ENCODE assay signal across 9 cellular contexts in the genomic region with DNA sequence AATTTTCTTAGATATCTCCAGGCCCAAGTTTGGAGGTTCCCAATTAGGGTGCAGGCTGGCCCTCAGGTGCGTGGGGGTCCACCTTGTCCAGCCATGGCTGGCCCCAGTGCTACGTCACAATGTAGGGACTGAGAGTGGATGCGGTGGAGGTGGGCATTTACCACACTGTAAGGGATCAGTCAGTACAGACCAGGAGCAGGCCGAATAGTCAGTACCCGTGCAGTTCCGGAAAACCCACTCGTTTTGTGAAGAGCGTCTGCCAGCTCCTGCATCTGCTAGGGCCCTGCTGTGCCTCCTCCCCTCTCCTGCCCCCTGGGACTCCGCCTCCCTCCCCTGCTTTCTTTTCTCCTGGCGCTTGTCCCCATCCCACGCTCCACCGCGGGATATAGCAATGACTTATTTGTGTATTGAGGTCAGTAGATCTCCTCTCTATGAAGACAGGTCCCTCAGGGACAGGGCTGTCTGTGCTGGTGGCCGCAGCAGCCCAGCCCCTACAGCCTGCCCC. TPM values are rescaled to one million over a fixed set of nuclear protein-coding genes. Genes with fewer than 3 reads are reported as not detected.
DNase-seq lines count a peak whose midpoint lies in the region; ATAC-seq, FAIRE-seq and TF ChIP-seq lines count a peak whose summit lies in the region.
"Had no signal": no experiment of that assay in that cellular context is flagged by ENCODE, and none has a peak within 500 bp of the region (broad histone marks: within the 10 kb centered on the region; RNA-seq: fewer than 3 reads in every experiment).

No MANE protein-coding gene starts in this region.

- H3K27me3 Mint-ChIP-seq in astrocyte (ENCODE audit: low read depth, unreplicated experiment), result peaks cover 32% of the 10 kb centered on the region

- no peak for TF ChIP-seq CTCF in astrocyte (IDR thresholded peaks at IDR 0.05; ENCODE audit: insufficient read depth, low read depth, low read length)

- peaks cover 42% of the 10 kb centered on the region for H3K4me1 ChIP-seq in astrocyte (ENCODE audit: insufficient read depth, low read length)

- no peaks in the 10 kb centered on the region for H3K27me3 ChIP-seq in astrocyte (ENCODE audit: insufficient read depth, low read length)

- H3K79me2 ChIP-seq in astrocyte (ENCODE audit: insufficient read depth, low read length), result no peaks in the 10 kb centered on the region

- no peaks in the 10 kb centered on the region for H3K9me3 Mint-ChIP-seq in astrocyte (ENCODE audit: unreplicated experiment)

- peak overlapping the region; percentile 61 for H3K27ac ChIP-seq in astrocyte (ENCODE audit: low read depth, low read length)

- H3K9me3 ChIP-seq in astrocyte (ENCODE audit: insufficient read depth, low read depth, low read length), result no peaks in the 10 kb centered on the region

- peak overlapping the region; percentile 34 for H2AFZ ChIP-seq in astrocyte (ENCODE audit: low read depth, low read length)

- H3K9ac ChIP-seq in astrocyte (ENCODE audit: low read length), result peak overlapping the region; percentile 59

- no peak for TF ChIP-seq POLR2A in erythroblast (IDR thresholded peaks at IDR 0.05; ENCODE audit: low read length)

- DNase-seq in Ammon's horn (ENCODE audit: low spot score), result peak; percentile 35
- DNase-seq in NCI-H146 (lab: John Stamatoyannopoulos, UW), result peak; percentile 47
- peak; percentile 64 for DNase-seq in astrocyte (ENCODE audit: low read depth)
- peak; percentile 81 for DNase-seq in left kidney (ENCODE audit: low read depth, low spot score)
- DNase-seq in erythroblast (lab: John Stamatoyannopoulos, UW), result no peak

- peak overlapping the region; percentile 73 for H3K4me2 ChIP-seq in astrocyte (ENCODE audit: low read length)

- H4K20me1 ChIP-seq in astrocyte (ENCODE audit: insufficient read depth, low read length), result no peaks in the 10 kb centered on the region

- no peaks in the 10 kb centered on the region for H3K36me3 Mint-ChIP-seq in astrocyte (ENCODE audit: low read depth, unreplicated experiment)

- H3K4me3 ChIP-seq in astrocyte (ENCODE audit: insufficient read depth, low read depth, low read length), result no peak overlapping the region

- H3K27ac Mint-ChIP-seq in astrocyte (ENCODE audit: unreplicated experiment), result no peak overlapping the region

- no peak overlapping the region for H3K4me3 Mint-ChIP-seq in astrocyte (ENCODE audit: unreplicated experiment)

- peaks cover 11% of the 10 kb centered on the region for H3K4me1 Mint-ChIP-seq in astrocyte (ENCODE audit: low read depth, unreplicated experiment)

- no peak for FAIRE-seq in astrocyte (lab: Jason Lieb, UNC)
- FAIRE-seq: D721Med had no signal

- H3K36me3 ChIP-seq in astrocyte (ENCODE audit: insufficient read depth, low read length), result no peaks in the 10 kb centered on the region

- ATAC-seq in HG03521 (IDR thresholded peaks at IDR 0.05; ENCODE audit: unreplicated experiment), result no peak
- ATAC-seq in GM21529 (IDR thresholded peaks at IDR 0.05; ENCODE audit: unreplicated experiment), result no peak
- ATAC-seq in HG02981 (IDR thresholded peaks at IDR 0.05; ENCODE audit: unreplicated experiment), result no peak

RNA-seq across cellular contexts. Expression of gene SEPTIN5, which starts 50.4 kb away (rescaled TPM):
- total RNA-seq in astrocyte, result 7.3 and 8.6 TPM in 2 replicates

RNA-seq across cellular contexts. Expression of gene GP1BB, which starts 59.5 kb away (rescaled TPM):
- 0.95 and 2.8 TPM in 2 replicates for total RNA-seq in astrocyte

Comparison
In these comparisons a context has a peak if more than half of its experiments do, and no peak if none do; other contexts are left out.
1. DNase-seq: peak in Ammon's horn (single experiment), NCI-H146 (single experiment), astrocyte (single experiment) and left kidney (single experiment); none in erythroblast (0 of 2).